23 cellular contexts compared by ENCODE assay signal in genomic region chr21:30207252-30207579, GRCh38. TPM values are rescaled to one million over a fixed set of nuclear protein-coding genes. Genes with fewer than 3 reads are reported as not detected.
A peak's percentile ranks its signal among the peaks of the same experiment; 100 is the strongest.
DNase-seq lines count a peak whose midpoint lies in the region; ATAC-seq, FAIRE-seq and TF ChIP-seq lines count a peak whose summit lies in the region.
"Had no signal": no experiment of that assay in that cellular context is flagged by ENCODE, and none has a peak within 500 bp of the region (broad histone marks: within the 10 kb centered on the region; RNA-seq: fewer than 3 reads in every experiment).

No MANE protein-coding gene starts in this region.

- dilution Hi-C loops in mammary epithelial cell (cut with HindIII; ENCODE audit: low sequenced_read_pairs) (no loop called here), keratinocyte (cut with MboI; ENCODE audit: extremely low pct_ligation_motif_present, low sequenced_read_pairs) (no loop called here)

- in situ Hi-C loops in mammary epithelial cell (cut with MboI; ENCODE audit: low sequenced_read_pairs in 2 of 2), result no loop called here
- in situ Hi-C loops in K562 (cut with MboI), result no loop called here

- H3K4me1 ChIP-seq in mammary epithelial cell (ENCODE audit: insufficient read depth, low read length) (peaks cover 11% of the 10 kb centered on the region), breast epithelium (no peaks in the 10 kb centered on the region), K562 (replicated peaks in 1 of 2; ENCODE audit: control insufficient read depth in 2 of 2, insufficient read depth in 2 of 2, low read length in 2 of 2) (no peaks in the 10 kb centered on the region), keratinocyte (ENCODE audit: control insufficient read depth, extremely low read depth, insufficient read depth, low read length) (peaks cover 11% of the 10 kb centered on the region)
- H3K4me1 ChIP-seq: BLaER1 had no signal

- FAIRE-seq in K562 (lab: Jason Lieb, UNC), result no peak
- FAIRE-seq in keratinocyte (lab: Jason Lieb, UNC), result no peak
- FAIRE-seq: GM12878, GM18507 had no signal

- H3K9me3 Mint-ChIP-seq in type B pancreatic cell, result peaks cover 10% of the 10 kb centered on the region
- no peaks in the 10 kb centered on the region for H3K9me3 Mint-ChIP-seq in activated T-cell treated with anti-CD3 and anti-CD28 coated beads, Interleukin-2, amount 50 U/mL, for 24 hours
- no peaks in the 10 kb centered on the region for H3K9me3 Mint-ChIP-seq in activated T-helper 1 cell treated with anti-CD3 and anti-CD28 coated beads, Interleukin-12 subunit alpha, Interleukin-12 subunit beta, Interleukin-2, Interleukin-4 antibody, amounts not matched to agents 30 ng/mL and 10 ng/mL and 1 ng/mL, durations not matched to agents 14 hours and 24 hours and 36 hours
- H3K9me3 Mint-ChIP-seq: CD8-positive, alpha-beta T cell had no signal

- no peaks in the 10 kb centered on the region for H3K27me3 Mint-ChIP-seq in type B pancreatic cell
- H3K27me3 Mint-ChIP-seq in activated T-cell treated with anti-CD3 and anti-CD28 coated beads, Interleukin-2, amount 50 U/mL, for 24 hours, result peaks cover 3% of the 10 kb centered on the region
- H3K27me3 Mint-ChIP-seq in activated T-helper 1 cell treated with anti-CD3 and anti-CD28 coated beads, Interleukin-12 subunit alpha, Interleukin-12 subunit beta, Interleukin-2, Interleukin-4 antibody, amounts not matched to agents 30 ng/mL and 10 ng/mL and 1 ng/mL, durations not matched to agents 14 hours and 24 hours and 36 hours (ENCODE audit: insufficient read depth), result peaks cover 1% of the 10 kb centered on the region

- TF ChIP-seq CTCF in mammary epithelial cell (conservative IDR thresholded peaks at IDR 0.05 in 1 of 2, IDR thresholded peaks at IDR 0.05 in 1 of 2; ENCODE audit: extremely low read depth in 1 of 2, insufficient read depth in 1 of 2, low read depth in 1 of 2, low read length in 2 of 2), result no peak
- no peak for TF ChIP-seq CTCF in breast epithelium (IDR thresholded peaks at IDR 0.05)
- TF ChIP-seq CTCF in K562 (IDR thresholded peaks at IDR 0.05 in 2 of 3, conservative IDR thresholded peaks at IDR 0.05 in 1 of 3; ENCODE audit: insufficient read depth in 2 of 3, low read depth in 1 of 3, low read length in 3 of 3), result no peak
- TF ChIP-seq CTCF in keratinocyte (optimal IDR thresholded peaks at IDR 0.05 in 1 of 3, IDR thresholded peaks at IDR 0.05 in 1 of 3, conservative IDR thresholded peaks at IDR 0.05 in 1 of 3; ENCODE audit: extremely low read depth in 1 of 3, insufficient read depth in 2 of 3, low read length in 3 of 3), result no peak
- TF ChIP-seq CTCF in type B pancreatic cell (conservative IDR thresholded peaks at IDR 0.05), result no peak

- intact Hi-C loops in mammary epithelial cell (cut with micrococcal nuclease) (loop anchor here (2.0 kb wide), 1 partner anchor 50 kb away; no protein-coding TSS in a partner anchor), breast epithelium (cut with DNase I; ENCODE audit: low total_unique reads) (no loop called here), K562 (cut with micrococcal nuclease) (no loop called here)
- intact Hi-C loops in activated T-helper 1 cell treated with anti-CD3 and anti-CD28 coated beads, Interleukin-12 subunit alpha, Interleukin-12 subunit beta, Interleukin-2, Interleukin-4 antibody, amounts not matched to agents 30 ng/mL and 10 ng/mL and 1 ng/mL, durations not matched to agents 14 hours and 24 hours and 36 hours (cut with micrococcal nuclease), result no loop called here

- H3K79me2 ChIP-seq in mammary epithelial cell (ENCODE audit: insufficient read depth, low read length) (no peaks in the 10 kb centered on the region), K562 (ENCODE audit: control insufficient read depth, insufficient read depth, low read length) (no peaks in the 10 kb centered on the region), keratinocyte (ENCODE audit: control insufficient read depth, insufficient read depth, low read length) (no peaks in the 10 kb centered on the region)

- H3K4me1 Mint-ChIP-seq in type B pancreatic cell (ENCODE audit: unreplicated experiment), result peaks cover 16% of the 10 kb centered on the region
- H3K4me1 Mint-ChIP-seq in activated T-cell treated with anti-CD3 and anti-CD28 coated beads, Interleukin-2, amount 50 U/mL, for 24 hours (ENCODE audit: low read depth), result no peaks in the 10 kb centered on the region
- no peaks in the 10 kb centered on the region for H3K4me1 Mint-ChIP-seq in activated T-helper 1 cell treated with anti-CD3 and anti-CD28 coated beads, Interleukin-12 subunit alpha, Interleukin-12 subunit beta, Interleukin-2, Interleukin-4 antibody, amounts not matched to agents 30 ng/mL and 10 ng/mL and 1 ng/mL, durations not matched to agents 14 hours and 24 hours and 36 hours (ENCODE audit: low read depth)

- H3K4me3 ChIP-seq in mammary epithelial cell (replicated peaks in 1 of 3; ENCODE audit: insufficient read depth in 1 of 3, low read depth in 2 of 3, low read length in 3 of 3), result no peak overlapping the region
- H3K4me3 ChIP-seq in breast epithelium, result no peak overlapping the region
- no peak overlapping the region for H3K4me3 ChIP-seq in K562
- H3K4me3 ChIP-seq in keratinocyte (ENCODE audit: control insufficient read depth in 2 of 3, extremely low read depth in 1 of 3, insufficient read depth in 2 of 3, low read depth in 1 of 3, low read length in 3 of 3), result peak overlapping the region in 1 of 3 experiments; percentile 39
- H3K4me3 ChIP-seq: BLaER1, GM12878 had no signal

- DNase-seq in mammary epithelial cell (no peak), breast epithelium (ENCODE audit: low spot score in 2 of 2) (no peak), K562 (ENCODE audit: extremely low read depth in 1 of 4, low spot score in 3 of 4) (no peak), keratinocyte (ENCODE audit: low read depth, low spot score) (no peak), type B pancreatic cell (ENCODE audit: extremely low spot score, unreplicated experiment) (no peak)
- DNase-seq in activated T-cell treated with anti-CD3 and anti-CD28 coated beads, Interleukin-2, amount 50 U/mL, for 24 hours, result no peak
- DNase-seq in stimulated activated CD4-positive, alpha-beta T cell treated with anti-CD3 and anti-CD28 coated beads, Interleukin-4, amount 100 ng/mL, for 24 hours, result no peak
- no peak for DNase-seq in activated T-helper 1 cell treated with anti-CD3 and anti-CD28 coated beads, Interleukin-12 subunit alpha, Interleukin-12 subunit beta, Interleukin-2, Interleukin-4 antibody, amounts not matched to agents 30 ng/mL and 10 ng/mL and 1 ng/mL, durations not matched to agents 14 hours and 24 hours and 36 hours (ENCODE audit: low spot score)
- DNase-seq: 8988T; CD8-positive, alpha-beta T cell; GDM1; Kasumi-1; MM.1S; NCI-H1105 treated with DMSO at 0.1 percent for 48 hours; NCI-H1694 treated with DMSO at 0.1 percent for 48 hours; NCI-H2107; NCI-H526 treated with DMSO at 0.1 percent for 48 hours; NK-92 treated with Interleukin-12 subunit alpha and Interleukin-12 subunit beta, amount 100 ng/mL, for 24 hours had no signal

- no peaks in the 10 kb centered on the region for H4K20me1 ChIP-seq in mammary epithelial cell (ENCODE audit: insufficient read depth, low read length)
- H4K20me1 ChIP-seq in K562 (replicated peaks; ENCODE audit: control insufficient read depth, insufficient read depth, low read length), result no peaks in the 10 kb centered on the region
- H4K20me1 ChIP-seq in keratinocyte (ENCODE audit: control insufficient read depth, extremely low read depth, insufficient read depth, low read length), result no peaks in the 10 kb centered on the region
- H4K20me1 ChIP-seq: BLaER1 had no signal

- H3K36me3 Mint-ChIP-seq in type B pancreatic cell, result peaks cover 4% of the 10 kb centered on the region
- no peaks in the 10 kb centered on the region for H3K36me3 Mint-ChIP-seq in activated T-cell treated with anti-CD3 and anti-CD28 coated beads, Interleukin-2, amount 50 U/mL, for 24 hours (ENCODE audit: low read depth)
- H3K36me3 Mint-ChIP-seq in activated T-helper 1 cell treated with anti-CD3 and anti-CD28 coated beads, Interleukin-12 subunit alpha, Interleukin-12 subunit beta, Interleukin-2, Interleukin-4 antibody, amounts not matched to agents 30 ng/mL and 10 ng/mL and 1 ng/mL, durations not matched to agents 14 hours and 24 hours and 36 hours (ENCODE audit: low read depth), result no peaks in the 10 kb centered on the region
- H3K36me3 Mint-ChIP-seq: CD8-positive, alpha-beta T cell had no signal

- H2AFZ ChIP-seq in mammary epithelial cell (ENCODE audit: low read depth, low read length) (peak overlapping the region; percentile 79), K562 (ENCODE audit: low read depth, low read length) (no peak overlapping the region), keratinocyte (ENCODE audit: control insufficient read depth, low read length) (peak overlapping the region; percentile 93)

- no peaks in the 10 kb centered on the region for H3K36me3 ChIP-seq in mammary epithelial cell (ENCODE audit: insufficient read depth, low read length)
- no peaks in the 10 kb centered on the region for H3K36me3 ChIP-seq in breast epithelium
- H3K36me3 ChIP-seq in K562 (ENCODE audit: control insufficient read depth, insufficient read depth, low read length), result no peaks in the 10 kb centered on the region
- no peaks in the 10 kb centered on the region for H3K36me3 ChIP-seq in keratinocyte (ENCODE audit: control insufficient read depth in 2 of 2, extremely low read depth in 1 of 2, insufficient read depth in 2 of 2, low read length in 2 of 2)
- H3K36me3 ChIP-seq: BLaER1 had no signal

- POLR2A ChIA-PET in K562 (lab: Yijun Ruan, JAX), result no interaction called here

- peak overlapping the region; percentile 60 for H3K27ac ChIP-seq in mammary epithelial cell (ENCODE audit: insufficient read depth, low read depth, low read length)
- H3K27ac ChIP-seq in breast epithelium, result no peak overlapping the region
- H3K27ac ChIP-seq in K562 (ENCODE audit: extremely low read depth, low read depth, low read length), result no peak overlapping the region
- H3K27ac ChIP-seq in keratinocyte (ENCODE audit: control insufficient read depth, insufficient read depth, low read length), result peak overlapping the region; percentile 62
- H3K27ac ChIP-seq: BLaER1 had no signal

- no peak for TF ChIP-seq RAD21 in K562 (CRISPR knock-in tag; conservative IDR thresholded peaks at IDR 0.05 in 1 of 2, IDR thresholded peaks at IDR 0.05 in 1 of 2)

- peak overlapping the region; percentile 78 for H3K27ac Mint-ChIP-seq in type B pancreatic cell
- H3K27ac Mint-ChIP-seq in activated T-cell treated with anti-CD3 and anti-CD28 coated beads, Interleukin-2, amount 50 U/mL, for 24 hours, result no peak overlapping the region
- no peak overlapping the region for H3K27ac Mint-ChIP-seq in activated T-helper 1 cell treated with anti-CD3 and anti-CD28 coated beads, Interleukin-12 subunit alpha, Interleukin-12 subunit beta, Interleukin-2, Interleukin-4 antibody, amounts not matched to agents 30 ng/mL and 10 ng/mL and 1 ng/mL, durations not matched to agents 14 hours and 24 hours and 36 hours
- H3K27ac Mint-ChIP-seq: CD8-positive, alpha-beta T cell had no signal

- no peaks in the 10 kb centered on the region for H3K27me3 ChIP-seq in mammary epithelial cell (ENCODE audit: insufficient read depth, low read length)
- no peaks in the 10 kb centered on the region for H3K27me3 ChIP-seq in breast epithelium
- no peaks in the 10 kb centered on the region for H3K27me3 ChIP-seq in K562 (ENCODE audit: control insufficient read depth in 2 of 2, insufficient read depth in 2 of 2, low read length in 2 of 2)
- H3K27me3 ChIP-seq in keratinocyte (ENCODE audit: control insufficient read depth, extremely low read depth, insufficient read depth, low read length), result no peaks in the 10 kb centered on the region
- H3K27me3 ChIP-seq: BLaER1 had no signal

- H3K9me1 ChIP-seq in K562 (ENCODE audit: control insufficient read depth, insufficient read depth, low read length) (no peaks in the 10 kb centered on the region), keratinocyte (ENCODE audit: control insufficient read depth, extremely low read depth, insufficient read depth, low read length) (no peaks in the 10 kb centered on the region)

- no peak for TF ChIP-seq POLR2A in breast epithelium (IDR thresholded peaks at IDR 0.05)
- TF ChIP-seq POLR2A in K562 (conservative IDR thresholded peaks at IDR 0.05), result no peak

- H3K9ac ChIP-seq in mammary epithelial cell (ENCODE audit: insufficient read depth, low read length), result peak overlapping the region; percentile 8
- H3K9ac ChIP-seq in K562 (ENCODE audit: insufficient read depth in 1 of 2, low read depth in 2 of 2, low read length in 2 of 2), result no peak overlapping the region
- H3K9ac ChIP-seq in keratinocyte (ENCODE audit: control insufficient read depth, extremely low read depth, insufficient read depth, low read length), result no peak overlapping the region
- H3K9ac ChIP-seq: BLaER1 had no signal

- H3K4me2 ChIP-seq in mammary epithelial cell (ENCODE audit: insufficient read depth, low read depth, low read length) (peak overlapping the region; percentile 51), K562 (ENCODE audit: insufficient read depth, low read length) (no peak overlapping the region), keratinocyte (ENCODE audit: control insufficient read depth, extremely low read depth, insufficient read depth, low read depth, low read length) (peak overlapping the region; percentile 75)
- H3K4me2 ChIP-seq: BLaER1 had no signal

- no peak for ATAC-seq in K562
- ATAC-seq: CD8-positive, alpha-beta T cell; GM12878 had no signal

- H3K9me3 ChIP-seq in mammary epithelial cell (replicated peaks; ENCODE audit: insufficient read depth, low read length) (no peaks in the 10 kb centered on the region), breast epithelium (no peaks in the 10 kb centered on the region), K562 (replicated peaks; ENCODE audit: control insufficient read depth, insufficient read depth, low read depth, low read length) (no peaks in the 10 kb centered on the region), keratinocyte (ENCODE audit: control insufficient read depth, low read depth, low read length) (no peaks in the 10 kb centered on the region)
- H3K9me3 ChIP-seq: BLaER1 had no signal

- 100% methylated on average over 1 of the region's 1 CpG for WGBS in mammary epithelial cell (ENCODE audit: low coverage, missing lambda C conversion rate)
- 8% methylated on average over 1 of the region's 1 CpG for WGBS in K562 (ENCODE audit: insufficient coverage, low coverage, missing lambda C conversion rate)

- H3K4me3 Mint-ChIP-seq in type B pancreatic cell, result no peak overlapping the region
- H3K4me3 Mint-ChIP-seq in activated T-cell treated with anti-CD3 and anti-CD28 coated beads, Interleukin-2, amount 50 U/mL, for 24 hours, result no peak overlapping the region
- H3K4me3 Mint-ChIP-seq in activated T-helper 1 cell treated with anti-CD3 and anti-CD28 coated beads, Interleukin-12 subunit alpha, Interleukin-12 subunit beta, Interleukin-2, Interleukin-4 antibody, amounts not matched to agents 30 ng/mL and 10 ng/mL and 1 ng/mL, durations not matched to agents 14 hours and 24 hours and 36 hours, result no peak overlapping the region
- H3K4me3 Mint-ChIP-seq: CD8-positive, alpha-beta T cell had no signal

- BruUV-seq in mammary epithelial cell (replicated peaks; lab: Mats Ljungman, UMichigan) (no TSS peak), K562 (replicated peaks; lab: Mats Ljungman, UMichigan) (no TSS peak)

- CTCF ChIA-PET in mammary epithelial cell (lab: Charles Lee; ENCODE audit: low non-redundant PET), result interaction anchor here (0.6 kb wide), 1 partner anchor 51 kb away, joined by 3 read pairs; no protein-coding TSS in a partner anchor
- CTCF ChIA-PET in K562 (lab: Yijun Ruan, JAX; ENCODE audit: low intra/inter-chr PET ratio), result no interaction called here

- no peak for TF ChIP-seq EP300 in K562 (IDR thresholded peaks at IDR 0.05; ENCODE audit: low read length)

RNA-seq across cellular contexts. Expression of gene CLDN8, which starts 8.7 kb away (rescaled TPM):
- total RNA-seq in mammary epithelial cell (1 to 10 TPM in 1 of 2 donors, not detected in 1; 1.3 TPM), breast epithelium (100 to 1,000 TPM in 1 of 3 donors, 10 to 100 TPM in 1, under 1 TPM in 1; 0.16 to 213 (median 39.7) TPM), K562 (2014; rRNA removed) (not detected in 2 replicates), K562 (2014; rRNA removed; fragmentation: Illumina TruSeq; extraction: Trizol) (not detected in 2 replicates), K562 (2015; rRNA removed; fragmentation: Illumina TruSeq; extraction: Trizol) (not detected in 2 replicates), K562 (2021) (not detected in 2 replicates), type B pancreatic cell (ENCODE audit: low replicate concordance) (2.5 and 12.4 TPM in 2 replicates)
- polyA plus RNA-seq in mammary epithelial cell (0.06 TPM), K562 (2011; rRNA removed) (not detected in 2 replicates), K562 (2014; fragmentation: Illumina TruSeq; extraction: Trizol) (not detected in 2 replicates), K562 (2014; fragmentation: Nextera tagmentation; extraction: Ambion mirVana) (not detected), K562 (2014; rRNA removed) (not detected in 2 replicates), keratinocyte (0.07 to 0.18 TPM in 2 of 3 replicates, not detected in the other)
- polyA minus RNA-seq in mammary epithelial cell (not detected), keratinocyte (not detected in 3 replicates)
- total RNA-seq in K562 (2011; cell fraction: chromatin; rRNA removed; ENCODE audit: low replicate concordance), result not detected in 2 replicates
- total RNA-seq in K562 (2011; cell fraction: nucleolus; rRNA removed), result not detected in 2 replicates
- total RNA-seq in K562 (2011; cell fraction: nucleoplasm; rRNA removed), result not detected in 2 replicates
- not detected in 2 replicates for polyA plus RNA-seq in K562 (2011; cell fraction: cytosol; rRNA removed)
- not detected in 2 replicates for polyA plus RNA-seq in K562 (2011; cell fraction: nucleus; rRNA removed)
- polyA plus RNA-seq in K562 (2012), result not detected in 2 replicates
- polyA minus RNA-seq in K562 (2011; rRNA and poly(A)+ RNA removed), result not detected in 2 replicates
- not detected in 2 replicates for polyA minus RNA-seq in K562 (2011; cell fraction: cytosol; rRNA and poly(A)+ RNA removed)
- not detected in 2 replicates for polyA minus RNA-seq in K562 (2011; cell fraction: nucleus; rRNA and poly(A)+ RNA removed)
- polyA plus RNA-seq in keratinocyte (2011; ENCODE audit: low read depth), result 0.12 TPM
- polyA plus RNA-seq in keratinocyte (2011; cell fraction: cytosol; rRNA removed), result not detected in 2 replicates
- polyA plus RNA-seq in keratinocyte (2011; cell fraction: nucleus; rRNA removed), result 0.28 TPM in 1 of 2 replicates, not detected in the other
- polyA plus RNA-seq in keratinocyte (2012; ENCODE audit: low replicate concordance), result 0.07 TPM in 1 of 2 replicates, not detected in the other
- not detected for polyA minus RNA-seq in keratinocyte (2011; cell fraction: cytosol; rRNA and poly(A)+ RNA removed)
- polyA minus RNA-seq in keratinocyte (2011; cell fraction: nucleus; rRNA and poly(A)+ RNA removed), result not detected in 2 replicates
- not detected in 2 replicates for total RNA-seq in activated T-helper 1 cell treated with anti-CD3 and anti-CD28 coated beads, Interleukin-12 subunit alpha, Interleukin-12 subunit beta, Interleukin-2, Interleukin-4 antibody, amounts not matched to agents 30 ng/mL and 10 ng/mL and 1 ng/mL, durations not matched to agents 14 hours and 24 hours and 36 hours
- total RNA-seq: CD8-positive, alpha-beta T cell; GM12878; H4; SK-MEL-5 had no signal
- polyA plus RNA-seq: GM12878 had no signal

RNA-seq across cellular contexts. Expression of gene CLDN17, which starts 40.6 kb away (rescaled TPM):
- total RNA-seq in mammary epithelial cell (not detected), breast epithelium (not detected), K562 (2014; rRNA removed) (not detected in 2 replicates), K562 (2014; rRNA removed; fragmentation: Illumina TruSeq; extraction: Trizol) (not detected in 2 replicates), K562 (2015; rRNA removed; fragmentation: Illumina TruSeq; extraction: Trizol) (not detected in 2 replicates), K562 (2021) (not detected in 2 replicates), type B pancreatic cell (ENCODE audit: low replicate concordance) (not detected in 2 replicates)
- polyA plus RNA-seq in mammary epithelial cell (not detected), K562 (2011; rRNA removed) (not detected in 2 replicates), K562 (2014; fragmentation: Illumina TruSeq; extraction: Trizol) (not detected in 2 replicates), K562 (2014; fragmentation: Nextera tagmentation; extraction: Ambion mirVana) (not detected), K562 (2014; rRNA removed) (not detected in 2 replicates), keratinocyte (0.16 to 0.28 TPM in 2 of 3 replicates, not detected in the other)
- polyA minus RNA-seq in mammary epithelial cell (not detected), keratinocyte (not detected in 3 replicates)
- not detected in 2 replicates for total RNA-seq in K562 (2011; cell fraction: chromatin; rRNA removed; ENCODE audit: low replicate concordance)
- not detected in 2 replicates for total RNA-seq in K562 (2011; cell fraction: nucleolus; rRNA removed)
- not detected in 2 replicates for total RNA-seq in K562 (2011; cell fraction: nucleoplasm; rRNA removed)
- not detected in 2 replicates for polyA plus RNA-seq in K562 (2011; cell fraction: cytosol; rRNA removed)
- polyA plus RNA-seq in K562 (2011; cell fraction: nucleus; rRNA removed), result not detected in 2 replicates
- not detected in 2 replicates for polyA plus RNA-seq in K562 (2012)
- not detected in 2 replicates for polyA minus RNA-seq in K562 (2011; rRNA and poly(A)+ RNA removed)
- not detected in 2 replicates for polyA minus RNA-seq in K562 (2011; cell fraction: cytosol; rRNA and poly(A)+ RNA removed)
- not detected in 2 replicates for polyA minus RNA-seq in K562 (2011; cell fraction: nucleus; rRNA and poly(A)+ RNA removed)
- 1.7 TPM for polyA plus RNA-seq in keratinocyte (2011; ENCODE audit: low read depth)
- 0.26 TPM in 1 of 2 replicates, not detected in the other for polyA plus RNA-seq in keratinocyte (2011; cell fraction: cytosol; rRNA removed)
- 0.42 TPM in 1 of 2 replicates, not detected in the other for polyA plus RNA-seq in keratinocyte (2011; cell fraction: nucleus; rRNA removed)
- polyA plus RNA-seq in keratinocyte (2012; ENCODE audit: low replicate concordance), result 0.09 and 5.7 TPM in 2 replicates
- not detected for polyA minus RNA-seq in keratinocyte (2011; cell fraction: cytosol; rRNA and poly(A)+ RNA removed)
- not detected in 2 replicates for polyA minus RNA-seq in keratinocyte (2011; cell fraction: nucleus; rRNA and poly(A)+ RNA removed)
- total RNA-seq in activated T-helper 1 cell treated with anti-CD3 and anti-CD28 coated beads, Interleukin-12 subunit alpha, Interleukin-12 subunit beta, Interleukin-2, Interleukin-4 antibody, amounts not matched to agents 30 ng/mL and 10 ng/mL and 1 ng/mL, durations not matched to agents 14 hours and 24 hours and 36 hours, result not detected in 2 replicates
- total RNA-seq: CD8-positive, alpha-beta T cell; GM12878; H4; SK-MEL-5 had no signal
- polyA plus RNA-seq: GM12878 had no signal

Comparison
In these comparisons a context has a peak if more than half of its experiments do, and no peak if none do; other contexts are left out.
1. H3K27ac ChIP-seq: peak in mammary epithelial cell (single experiment) and keratinocyte (single experiment); none in breast epithelium (0 of 2) and K562 (single experiment).